8 cellular contexts compared by ENCODE assay signal in genomic region chr2:6780765-6781274, GRCh38.
DNase-seq lines count a peak whose midpoint lies in the region; ATAC-seq and TF ChIP-seq lines count a peak whose summit lies in the region.

No MANE protein-coding gene starts in this region.

- peak overlapping the region; percentile 75 for H3K4me2 ChIP-seq in OCI-LY7 (ENCODE audit: low read length)

- H3K4me1 Mint-ChIP-seq in CD4-positive, alpha-beta memory T cell, result peaks cover 6 to 8% (median 7%) of the 10 kb centered on the region in 4 donors
- H3K4me1 Mint-ChIP-seq in stimulated activated memory B cell treated with anti-CD40 and anti-IgM and Interleukin-4, amounts not matched to agents 10 μg/mL and 1 μg/mL and 100 μg/mL, for 72 hours, result peaks cover 17% of the 10 kb centered on the region

- TF ChIP-seq CTCF in OCI-LY7 (conservative IDR thresholded peaks at IDR 0.05; ENCODE audit: low read length), result no peak
- TF ChIP-seq CTCF in foreskin keratinocyte (conservative IDR thresholded peaks at IDR 0.05), result no peak
- no peak for TF ChIP-seq CTCF in GM13976 (IDR thresholded peaks at IDR 0.05; ENCODE audit: borderline replicate concordance, control extremely low read depth, extremely low read depth, insufficient read depth, missing control alignments)

- H3K27me3 Mint-ChIP-seq in CD4-positive, alpha-beta memory T cell, result peaks cover 0 to 6% of the 10 kb centered on the region in 2 donors
- H3K27me3 Mint-ChIP-seq in stimulated activated memory B cell treated with anti-CD40 and anti-IgM and Interleukin-4, amounts not matched to agents 10 μg/mL and 1 μg/mL and 100 μg/mL, for 72 hours, result no peaks in the 10 kb centered on the region

- intact Hi-C loops in CD4-positive, alpha-beta memory T cell (cut with micrococcal nuclease), result no loop called here
- intact Hi-C loops in OCI-LY7 (cut with micrococcal nuclease; ENCODE audit: unreplicated experiment), result loop anchor here (2.0 kb wide), 2 partner anchors 438 to 1084 kb away; no protein-coding TSS in a partner anchor

- peak; percentile 72 for ATAC-seq in GM19324 (IDR thresholded peaks at IDR 0.05; ENCODE audit: low FRiP score, unreplicated experiment)
- ATAC-seq in HG03558 (IDR thresholded peaks at IDR 0.05; ENCODE audit: extremely low read depth, unreplicated experiment), result peak; percentile 72
- peak; percentile 75 for ATAC-seq in foreskin keratinocyte
- peak; percentile 73 for ATAC-seq in stimulated activated memory B cell treated with anti-CD40 and anti-IgM and Interleukin-4, amounts not matched to agents 10 μg/mL and 1 μg/mL and 100 μg/mL, for 72 hours
- no peak for ATAC-seq in HG03439 (IDR thresholded peaks at IDR 0.05; ENCODE audit: unreplicated experiment)

- peak overlapping the region in 7 of 8 donors; percentile 12 to 75 (median 56) for H3K4me3 Mint-ChIP-seq in CD4-positive, alpha-beta memory T cell
- H3K4me3 Mint-ChIP-seq in stimulated activated memory B cell treated with anti-CD40 and anti-IgM and Interleukin-4, amounts not matched to agents 10 μg/mL and 1 μg/mL and 100 μg/mL, for 72 hours, result peak overlapping the region; percentile 54

- H3K27ac Mint-ChIP-seq in CD4-positive, alpha-beta memory T cell, result peak overlapping the region in 1 of 7 donors; percentile 7
- H3K27ac Mint-ChIP-seq in stimulated activated memory B cell treated with anti-CD40 and anti-IgM and Interleukin-4, amounts not matched to agents 10 μg/mL and 1 μg/mL and 100 μg/mL, for 72 hours, result peak overlapping the region; percentile 54

- H3K79me2 ChIP-seq in OCI-LY7 (ENCODE audit: insufficient read depth, low read depth, low read length), result no peaks in the 10 kb centered on the region

- in situ Hi-C loops in GM13976 (cut with MboI; ENCODE audit: low sequenced_read_pairs, unreplicated experiment), result no loop called here

- H3K4me1 ChIP-seq in CD4-positive, alpha-beta memory T cell (ENCODE audit: insufficient read depth, low read length), result peaks cover 8% of the 10 kb centered on the region
- H3K4me1 ChIP-seq in OCI-LY7 (ENCODE audit: insufficient read depth, low read length, poor library complexity, severe bottlenecking) (peaks cover 49% of the 10 kb centered on the region), foreskin keratinocyte (no peaks in the 10 kb centered on the region)

- POLR2A ChIA-PET in CD4-positive, alpha-beta memory T cell (lab: Charles Lee; ENCODE audit: partially characterized antibody), result no interaction called here
- POLR2A ChIA-PET in OCI-LY7 (lab: Charles Lee), result interaction anchor here (0.6 to 1.2 kb wide), 5 partner anchors 11 to 440 kb away, joined by 3 to 4 read pairs (median 3); no protein-coding TSS in a partner anchor

- no peak overlapping the region for H3K27ac ChIP-seq in CD4-positive, alpha-beta memory T cell (ENCODE audit: low read depth, low read length)
- H3K27ac ChIP-seq in OCI-LY7 (ENCODE audit: low read depth, low read length, poor library complexity, severe bottlenecking) (peak overlapping the region; percentile 58), foreskin keratinocyte (no peak overlapping the region)

- no peaks in the 10 kb centered on the region for H3K27me3 ChIP-seq in CD4-positive, alpha-beta memory T cell (ENCODE audit: insufficient read depth, low read length)
- H3K27me3 ChIP-seq in foreskin keratinocyte, result no peaks in the 10 kb centered on the region

- peak in 1 of 5 donors; percentile 10 for DNase-seq in CD4-positive, alpha-beta memory T cell
- DNase-seq in OCI-LY7 (ENCODE audit: low spot score), result peak; percentile 89
- DNase-seq in foreskin keratinocyte, result peak in 1 of 2 donors; percentile 71
- no peak for DNase-seq in GM13976 (ENCODE audit: low spot score)

- H3K9me3 ChIP-seq in CD4-positive, alpha-beta memory T cell (ENCODE audit: control insufficient read depth in 1 of 2, low read length in 2 of 2), result no peaks in the 10 kb centered on the region
- H3K9me3 ChIP-seq in OCI-LY7 (ENCODE audit: low read length), result no peaks in the 10 kb centered on the region; the same call in 1 of the 2 replicates

- no peaks in the 10 kb centered on the region for H3K36me3 Mint-ChIP-seq in CD4-positive, alpha-beta memory T cell
- no peaks in the 10 kb centered on the region for H3K36me3 Mint-ChIP-seq in stimulated activated memory B cell treated with anti-CD40 and anti-IgM and Interleukin-4, amounts not matched to agents 10 μg/mL and 1 μg/mL and 100 μg/mL, for 72 hours

- H3K4me3 ChIP-seq in CD4-positive, alpha-beta memory T cell (ENCODE audit: low read length in 2 of 2), result no peak overlapping the region
- H3K4me3 ChIP-seq in OCI-LY7 (ENCODE audit: low read depth, low read length, poor library complexity, severe bottlenecking), result peak overlapping the region; percentile 42

- CTCF ChIA-PET in CD4-positive, alpha-beta memory T cell (lab: Charles Lee; ENCODE audit: partially characterized antibody), result interaction anchor here (1.3 kb wide), 1 partner anchor 12 kb away, joined by 4 read pairs; no protein-coding TSS in a partner anchor
- CTCF ChIA-PET in OCI-LY7 (lab: Charles Lee; ENCODE audit: unreplicated experiment), result no interaction called here

- no peaks in the 10 kb centered on the region for H3K9me3 Mint-ChIP-seq in CD4-positive, alpha-beta memory T cell
- no peaks in the 10 kb centered on the region for H3K9me3 Mint-ChIP-seq in stimulated activated memory B cell treated with anti-CD40 and anti-IgM and Interleukin-4, amounts not matched to agents 10 μg/mL and 1 μg/mL and 100 μg/mL, for 72 hours

- no peaks in the 10 kb centered on the region for H4K20me1 ChIP-seq in OCI-LY7 (ENCODE audit: insufficient read depth, low read length)

- H2AFZ ChIP-seq in OCI-LY7 (ENCODE audit: low read length), result peak overlapping the region; percentile 52

- no peaks in the 10 kb centered on the region for H3K9me2 ChIP-seq in OCI-LY7 (ENCODE audit: insufficient read depth, low read length)

- BruUV-seq in OCI-LY7 (replicated peaks; lab: Mats Ljungman, UMichigan), result no TSS peak

- H3K36me3 ChIP-seq in CD4-positive, alpha-beta memory T cell (ENCODE audit: insufficient read depth, low read length), result no peaks in the 10 kb centered on the region
- no peaks in the 10 kb centered on the region; the same call in 1 of the 2 replicates for H3K36me3 ChIP-seq in OCI-LY7 (ENCODE audit: insufficient read depth, low read length)
